Comparison of ENCODE assay signal across 1 cellular context in genomic region chr10:33107953-33108352, GRCh38.
TF ChIP-seq lines count a peak whose summit lies in the region.

No MANE protein-coding gene starts in this region.

TF ChIP-seq in WTC11, 78 proteins besides CTCF, POLR2A, EP300 and RAD21 (continued from another document):
- TF ChIP-seq E2F5 (CRISPR knock-in tag; IDR thresholded peaks at IDR 0.05), result no peak
- TF ChIP-seq PRDM15 (CRISPR knock-in tag; IDR thresholded peaks at IDR 0.05), result no peak
- no peak for TF ChIP-seq MYBL2 (CRISPR knock-in tag; IDR thresholded peaks at IDR 0.05)
- TF ChIP-seq SMAD4 (CRISPR knock-in tag; IDR thresholded peaks at IDR 0.05), result no peak
